ENCODE assay signal across 1 cellular context in genomic region chr3:42092006-42092405, GRCh38.
TF ChIP-seq lines count a peak whose summit lies in the region.

No MANE protein-coding gene starts in this region.

TF ChIP-seq in IMR-90, 13 proteins besides CTCF, POLR2A, EP300 and RAD21:
- TF ChIP-seq MAZ (IDR thresholded peaks at IDR 0.05; ENCODE audit: borderline replicate concordance, low read depth, low read length) (no peak), SMC3 (IDR thresholded peaks at IDR 0.05; ENCODE audit: low read depth, low read length) (no peak), CHD1 (IDR thresholded peaks at IDR 0.05; ENCODE audit: low read depth, low read length) (no peak), CEBPB (IDR thresholded peaks at IDR 0.05; ENCODE audit: low read depth, low read length) (no peak), MAFK (IDR thresholded peaks at IDR 0.05; ENCODE audit: low read depth, low read length) (no peak), BHLHE40 (IDR thresholded peaks at IDR 0.05; ENCODE audit: low read depth, low read length) (no peak), ELK1 (IDR thresholded peaks at IDR 0.05; ENCODE audit: borderline replicate concordance, low read depth, low read length) (no peak), RFX5 (IDR thresholded peaks at IDR 0.05; ENCODE audit: low read depth, low read length) (no peak), MXI1 (IDR thresholded peaks at IDR 0.05; ENCODE audit: borderline replicate concordance, low read depth, low read length) (no peak), FOS (IDR thresholded peaks at IDR 0.05; ENCODE audit: low read depth, low read length) (no peak), NFE2L2 (IDR thresholded peaks at IDR 0.05; ENCODE audit: low read depth, low read length) (no peak), RCOR1 (IDR thresholded peaks at IDR 0.05; ENCODE audit: insufficient replicate concordance, low read length) (no peak), USF2 (IDR thresholded peaks at IDR 0.05; ENCODE audit: low read depth, low read length) (no peak)
